Comparison of ENCODE assay signal across 1 cellular context in the genomic region with DNA sequence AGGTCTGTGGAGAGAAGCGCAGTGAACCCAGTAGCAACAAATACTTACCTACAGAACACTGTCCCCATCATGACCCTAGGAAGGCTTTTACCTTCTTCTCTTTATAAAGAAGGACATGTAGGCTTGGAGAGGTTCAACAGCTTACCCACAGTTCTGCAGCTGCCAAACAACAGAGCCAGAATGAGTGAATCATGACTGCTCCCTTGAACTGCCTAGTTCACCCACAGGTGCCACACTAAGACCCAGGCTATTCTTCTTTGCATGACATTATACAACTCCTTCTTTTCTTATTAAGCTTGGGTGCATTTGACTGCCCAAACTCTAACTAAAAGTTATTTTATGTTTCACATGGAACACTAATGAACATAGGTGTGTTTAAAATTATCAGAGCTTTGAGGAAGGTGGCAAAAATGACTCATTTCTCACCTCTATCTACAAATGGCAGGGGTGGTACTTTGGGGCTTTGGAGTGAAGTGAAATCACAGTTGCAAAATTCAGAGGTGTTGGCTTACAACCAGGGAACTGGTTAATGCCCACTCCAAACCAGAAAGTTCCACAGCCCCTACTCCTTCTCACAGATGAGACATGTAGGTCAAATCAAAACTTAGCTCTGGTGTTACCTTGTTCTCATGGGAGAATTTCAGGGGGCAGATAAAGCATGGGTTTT.
TF ChIP-seq lines count a peak whose summit lies in the region.

No MANE protein-coding gene starts in this region.

TF ChIP-seq in SK-N-SH treated with all-trans-retinoic acid at 6 μM for 48 hours, 23 proteins besides CTCF, POLR2A, EP300 and RAD21 (continued from another document):
- TF ChIP-seq TSHZ2 (CRISPR knock-in tag; IDR thresholded peaks at IDR 0.05), result no peak
- no peak for TF ChIP-seq RARB (CRISPR knock-in tag; IDR thresholded peaks at IDR 0.05)
- TF ChIP-seq GLIS3 (CRISPR knock-in tag; IDR thresholded peaks at IDR 0.05), result no peak
- no peak for TF ChIP-seq ISL1 (CRISPR knock-in tag; IDR thresholded peaks at IDR 0.05)
- no peak for TF ChIP-seq ZFP30 (CRISPR knock-in tag; IDR thresholded peaks at IDR 0.05)
- TF ChIP-seq PATZ1 (CRISPR knock-in tag; IDR thresholded peaks at IDR 0.05; ENCODE audit: borderline replicate concordance), result no peak
- no peak for TF ChIP-seq TCF4 (CRISPR knock-in tag; IDR thresholded peaks at IDR 0.05; ENCODE audit: borderline replicate concordance)
- no peak for TF ChIP-seq BACH2 (CRISPR knock-in tag; IDR thresholded peaks at IDR 0.05; ENCODE audit: borderline replicate concordance)
- TF ChIP-seq TOX (CRISPR knock-in tag; IDR thresholded peaks at IDR 0.05; ENCODE audit: borderline replicate concordance), result no peak
